Comparison of ENCODE assay signal across 8 cellular contexts in the genomic region with DNA sequence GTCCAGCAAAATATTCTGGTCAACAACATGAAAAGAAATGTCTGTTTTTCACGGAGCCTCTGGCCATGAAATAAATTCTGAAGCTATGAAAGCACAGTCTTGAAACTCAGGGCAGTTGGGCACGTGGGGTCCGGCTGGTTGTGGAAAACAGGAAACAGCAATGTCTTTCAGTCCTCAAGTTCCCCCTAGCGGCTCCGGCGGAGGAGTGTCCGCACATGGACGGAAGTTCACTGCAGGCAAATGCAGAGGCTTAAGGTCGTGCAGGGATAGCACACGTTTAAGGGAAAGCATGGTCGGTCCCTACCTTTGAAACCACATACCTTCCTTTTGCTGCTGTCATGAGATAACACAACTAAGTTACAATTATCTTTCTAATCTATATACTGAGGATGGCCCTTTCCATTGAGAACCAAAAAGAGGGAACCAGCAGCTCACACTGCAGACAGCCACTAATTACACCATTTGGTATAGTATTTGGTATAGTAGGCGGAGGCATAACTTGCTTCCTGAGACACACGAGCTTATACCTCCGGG. TPM values are rescaled to one million over a fixed set of nuclear protein-coding genes. Genes with fewer than 3 reads are reported as not detected.
DNase-seq lines count a peak whose midpoint lies in the region; ATAC-seq and TF ChIP-seq lines count a peak whose summit lies in the region.

No MANE protein-coding gene starts in this region.

- WGBS in lung, 2 donors: 3 to 10% methylated on average over 14 of the region's 14 CpGs

- peaks cover 2 to 3% of the 10 kb centered on the region in 2 donors for H3K36me3 ChIP-seq in lung (ENCODE audit: control insufficient read depth in 2 of 2, insufficient read depth in 2 of 2, low read length in 2 of 2)

- TF ChIP-seq CTCF in lung (IDR thresholded peaks at IDR 0.05; ENCODE audit: control extremely low read depth, extremely low read depth): peak; percentile 96

- DNase-seq in CD1c-positive myeloid dendritic cell (ENCODE audit: extremely low spot score) (peak; percentile 89), NCI-H82 (lab: John Stamatoyannopoulos, UW) (peak; percentile 94), dermis microvascular lymphatic vessel endothelial cell (ENCODE audit: low read depth in 2 of 2) (peak; percentile 83 to 94), lung (ENCODE audit: low spot score) (peak; percentile 86)
- DNase-seq in activated CD4-positive, alpha-beta T cell treated with anti-CD3 and anti-CD28 coated beads, Interleukin-2, amount 50 U/mL, for 24 hours (ENCODE audit: low read depth in 1 of 2, low spot score in 1 of 2): peak; percentile 56 to 72
- DNase-seq in stimulated activated CD8-positive, alpha-beta memory T cell treated with anti-CD3 and anti-CD28 coated beads, Interleukin-12 subunit alpha, Interleukin-12 subunit beta, amount 100 ng/mL, for 4 hours (ENCODE audit: low read depth): peak; percentile 55

- H3K27me3 ChIP-seq in lung (ENCODE audit: control insufficient read depth, insufficient read depth): no peaks in the 10 kb centered on the region

- no peaks in the 10 kb centered on the region for H3K4me1 ChIP-seq in lung (ENCODE audit: control insufficient read depth in 2 of 2, insufficient read depth in 2 of 2, low read length in 2 of 2)

- H3K9me3 ChIP-seq in lung (ENCODE audit: control insufficient read depth in 2 of 2, insufficient read depth in 1 of 2, low read length in 1 of 2): no peaks in the 10 kb centered on the region

- no peak overlapping the region for H3K4me3 ChIP-seq in lung

- no peak overlapping the region for H3K27ac ChIP-seq in lung (ENCODE audit: low read depth in 1 of 2, low read length in 1 of 2)

- ATAC-seq in GM19438 (IDR thresholded peaks at IDR 0.05; ENCODE audit: low read depth, unreplicated experiment) (peak; percentile 94), HG03558 (IDR thresholded peaks at IDR 0.05; ENCODE audit: extremely low read depth, unreplicated experiment) (peak; percentile 75), lung (ENCODE audit: insufficient read depth, low FRiP score) (peak; percentile 87)

RNA-seq across cellular contexts. Expression of a gene that starts 52.5 kb away (rescaled TPM):
- total RNA-seq in dermis microvascular lymphatic vessel endothelial cell (2.4 and 2.7 TPM in 2 replicates), lung (1 to 10 TPM; 8.0 to 8.7 TPM)
- polyA plus RNA-seq in lung: 1 to 10 TPM; 1.3 to 1.5 TPM
